Comparison of ENCODE assay signal across 9 cellular contexts in the genomic region with DNA sequence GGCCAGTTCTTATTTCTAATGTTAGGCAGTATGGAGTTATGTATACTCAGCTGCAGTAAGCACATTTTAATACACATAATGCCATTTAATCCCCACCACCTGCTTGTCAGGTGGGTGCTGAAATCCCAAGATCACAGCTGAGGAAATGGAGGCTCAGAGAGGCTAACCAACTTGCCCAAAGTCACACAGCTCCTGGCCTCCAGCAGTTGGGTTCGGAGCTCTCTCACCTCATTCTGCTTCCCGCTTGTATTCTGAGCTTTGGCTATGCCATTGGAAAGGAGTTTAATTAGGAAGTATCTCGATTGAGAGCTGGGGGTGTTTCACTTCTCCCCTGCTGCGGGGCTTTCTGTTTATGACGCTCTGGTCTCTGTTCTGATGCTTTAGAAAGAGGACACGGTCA.
"Had no signal": no experiment of that assay in that cellular context is flagged by ENCODE, and none has a peak within 500 bp of the region (broad histone marks: within the 10 kb centered on the region; RNA-seq: fewer than 3 reads in every experiment).

No MANE protein-coding gene starts in this region.

- FAIRE-seq: H54, HTR-8/SVneo had no signal

- H2AFZ ChIP-seq: GM23248 had no signal

- H3K4me1 ChIP-seq: HAP-1 had no signal

- H3K36me3 ChIP-seq: HAP-1 had no signal

- H3K27ac Mint-ChIP-seq: HFFc6, IgD-negative memory B cell had no signal

- H3K27ac ChIP-seq: GM23248 had no signal

- ATAC-seq: HCT116 had no signal

- H3K9me3 ChIP-seq: HAP-1 had no signal

- H3K4me3 ChIP-seq: GM23248, HAP-1 had no signal

- H3K27me3 Mint-ChIP-seq: IgD-negative memory B cell had no signal

- H3K4me1 Mint-ChIP-seq: IgD-negative memory B cell had no signal

- H3K9ac ChIP-seq: GM23248 had no signal

- H3K9me3 Mint-ChIP-seq: HFFc6 had no signal

- DNase-seq: GM23248, GOT3, HFFc6, KG1 had no signal

- H3K4me3 Mint-ChIP-seq: HFFc6, IgD-negative memory B cell had no signal
